ENCODE assay signal across 8 cellular contexts in the genomic region with DNA sequence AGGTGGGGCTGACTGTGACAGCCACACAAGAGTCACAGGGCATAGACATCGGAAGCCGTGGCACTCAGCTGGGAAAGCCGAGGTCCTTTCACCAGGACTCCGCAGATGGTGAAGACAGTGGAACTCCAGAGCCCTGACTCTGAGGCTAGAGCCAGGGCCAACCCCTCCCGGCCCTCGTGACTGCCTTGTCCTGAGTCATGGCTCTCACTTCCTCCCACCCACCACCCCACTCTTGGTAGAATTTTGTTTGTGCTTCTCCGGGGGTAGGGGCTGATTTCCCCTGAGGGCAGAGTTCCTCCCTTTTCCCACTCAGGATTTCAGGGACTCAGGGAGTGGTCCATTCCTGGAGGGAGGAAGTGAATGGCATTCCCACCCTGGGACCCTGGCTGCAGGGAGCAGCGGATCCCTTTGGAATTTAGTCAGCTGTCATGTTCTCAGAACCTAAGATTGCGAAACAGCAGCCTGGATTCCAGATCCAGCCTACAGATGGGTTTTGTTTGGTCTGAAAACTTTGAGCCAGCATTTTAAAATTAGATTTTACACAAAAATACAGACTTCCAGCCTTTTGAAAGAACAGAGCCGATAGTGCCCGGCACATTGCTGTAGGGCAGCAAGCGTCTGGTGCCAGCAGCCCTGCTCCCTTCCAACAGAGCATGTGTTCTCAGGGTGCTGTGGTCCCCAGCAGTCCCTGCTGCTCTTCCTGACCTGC. TPM values are rescaled to one million over a fixed set of nuclear protein-coding genes. Genes with fewer than 3 reads are reported as not detected.
DNase-seq lines count a peak whose midpoint lies in the region; ATAC-seq and TF ChIP-seq lines count a peak whose summit lies in the region.

No MANE protein-coding gene starts in this region.

- peak overlapping the region; percentile 75 for H2AFZ ChIP-seq in fibroblast of lung (ENCODE audit: low read length)

- peak in 1 of 2 experiments; percentile 35 for DNase-seq in Caco-2
- peak; percentile 32 to 81 (median 54) for DNase-seq in Peyer's patch
- peak; percentile 80 to 90 for DNase-seq in fibroblast of lung (ENCODE audit: low read depth in 2 of 2)
- DNase-seq in nucleus accumbens (lab: John Stamatoyannopoulos, UW), result peak in 46 of 56 donors; percentile 5 to 82 (median 44)
- DNase-seq in natural killer cell, result no peak
- DNase-seq in NCI-H69 (lab: John Stamatoyannopoulos, UW), result no peak
- DNase-seq in activated CD4-positive, alpha-beta T cell treated with anti-CD3 and anti-CD28 coated beads, Interleukin-2, amount 10 ng/mL, durations not matched to agents 7 days and 5 days, result no peak

- no peaks in the 10 kb centered on the region for H3K79me2 ChIP-seq in fibroblast of lung (ENCODE audit: control insufficient read depth, insufficient read depth, low read length)

- H3K36me3 Mint-ChIP-seq in Caco-2 (ENCODE audit: insufficient read depth, unreplicated experiment) (peaks cover 13% of the 10 kb centered on the region), natural killer cell (no peaks in the 10 kb centered on the region)
- H3K36me3 Mint-ChIP-seq in activated CD4-positive, alpha-beta T cell treated with anti-CD3 and anti-CD28 coated beads, Interleukin-2, amount 10 ng/mL, durations not matched to agents 7 days and 5 days (ENCODE audit: low read depth), result peaks cover 1% of the 10 kb centered on the region

- no peaks in the 10 kb centered on the region for H3K27me3 ChIP-seq in Caco-2 (replicated peaks; ENCODE audit: control insufficient read depth, insufficient read depth, low read length)
- no peaks in the 10 kb centered on the region for H3K27me3 ChIP-seq in Peyer's patch
- no peaks in the 10 kb centered on the region for H3K27me3 ChIP-seq in fibroblast of lung (ENCODE audit: control insufficient read depth, insufficient read depth, low read length)

- peak overlapping the region; percentile 25 for H3K9ac ChIP-seq in fibroblast of lung (ENCODE audit: insufficient read depth, low read length)

- H3K27ac Mint-ChIP-seq in Caco-2 (ENCODE audit: unreplicated experiment) (peak overlapping the region; percentile 81), natural killer cell (no peak overlapping the region)
- no peak overlapping the region for H3K27ac Mint-ChIP-seq in activated CD4-positive, alpha-beta T cell treated with anti-CD3 and anti-CD28 coated beads, Interleukin-2, amount 10 ng/mL, durations not matched to agents 7 days and 5 days

- POLR2A ChIA-PET in Caco-2 (lab: Charles Lee), result no interaction called here
- POLR2A ChIA-PET in activated CD4-positive, alpha-beta T cell treated with anti-CD3 and anti-CD28 coated beads, Interleukin-2, amount 10 ng/mL, durations not matched to agents 7 days and 5 days (lab: Charles Lee), result no interaction called here

- ATAC-seq in GM19395 (IDR thresholded peaks at IDR 0.05; ENCODE audit: unreplicated experiment), result no peak
- no peak for ATAC-seq in natural killer cell

- BruUV-seq in Caco-2 (replicated peaks; lab: Mats Ljungman, UMichigan), result no TSS peak

- H3K4me3 ChIP-seq in Caco-2 (ENCODE audit: low read depth, low read length) (no peak overlapping the region), Peyer's patch (no peak overlapping the region), fibroblast of lung (replicated peaks in 1 of 4; ENCODE audit: control extremely low read depth in 1 of 4, insufficient read depth in 1 of 4, low read depth in 3 of 4, low read length in 4 of 4) (peak overlapping the region in 2 of 4 experiments; percentile 14 to 17)

- H3K36me3 ChIP-seq in Caco-2 (ENCODE audit: control insufficient read depth, insufficient read depth, low read length), result peaks cover 3% of the 10 kb centered on the region; the same call in 1 of the 2 replicates
- H3K36me3 ChIP-seq in Peyer's patch, result peaks cover 0 to 88% (median 0%) of the 10 kb centered on the region in 3 donors
- H3K36me3 ChIP-seq in fibroblast of lung (ENCODE audit: control insufficient read depth, insufficient read depth, low read length), result no peaks in the 10 kb centered on the region

- no peak overlapping the region for H3K4me3 Mint-ChIP-seq in Caco-2 (ENCODE audit: unreplicated experiment)
- H3K4me3 Mint-ChIP-seq in natural killer cell, result no peak overlapping the region
- H3K4me3 Mint-ChIP-seq in activated CD4-positive, alpha-beta T cell treated with anti-CD3 and anti-CD28 coated beads, Interleukin-2, amount 10 ng/mL, durations not matched to agents 7 days and 5 days, result no peak overlapping the region

- peak overlapping the region; percentile 82 for H3K4me2 ChIP-seq in fibroblast of lung (ENCODE audit: extremely low read depth, insufficient read depth, low read length)

- H3K27me3 Mint-ChIP-seq in Caco-2 (ENCODE audit: insufficient read depth, unreplicated experiment) (no peaks in the 10 kb centered on the region), natural killer cell (ENCODE audit: low read depth in 2 of 2) (no peaks in the 10 kb centered on the region)
- H3K27me3 Mint-ChIP-seq in activated CD4-positive, alpha-beta T cell treated with anti-CD3 and anti-CD28 coated beads, Interleukin-2, amount 10 ng/mL, durations not matched to agents 7 days and 5 days, result no peaks in the 10 kb centered on the region

- H3K9me3 Mint-ChIP-seq in Caco-2 (ENCODE audit: unreplicated experiment), result no peaks in the 10 kb centered on the region
- no peaks in the 10 kb centered on the region for H3K9me3 Mint-ChIP-seq in natural killer cell
- no peaks in the 10 kb centered on the region for H3K9me3 Mint-ChIP-seq in activated CD4-positive, alpha-beta T cell treated with anti-CD3 and anti-CD28 coated beads, Interleukin-2, amount 10 ng/mL, durations not matched to agents 7 days and 5 days

- H3K27ac ChIP-seq in Peyer's patch (peak overlapping the region; percentile 58 to 69 (median 61)), fibroblast of lung (ENCODE audit: insufficient read depth, low read length) (peak overlapping the region; percentile 55)

- H3K4me1 Mint-ChIP-seq in Caco-2 (ENCODE audit: low read depth, unreplicated experiment), result peaks cover 8% of the 10 kb centered on the region
- no peaks in the 10 kb centered on the region for H3K4me1 Mint-ChIP-seq in natural killer cell
- H3K4me1 Mint-ChIP-seq in activated CD4-positive, alpha-beta T cell treated with anti-CD3 and anti-CD28 coated beads, Interleukin-2, amount 10 ng/mL, durations not matched to agents 7 days and 5 days, result peaks cover 9% of the 10 kb centered on the region

- TF ChIP-seq CTCF in Caco-2 (IDR thresholded peaks at IDR 0.05; ENCODE audit: insufficient read depth in 1 of 2, low read depth in 1 of 2, low read length in 1 of 2, severe bottlenecking in 1 of 2, unreplicated experiment in 1 of 2), result no peak
- TF ChIP-seq CTCF in Peyer's patch (IDR thresholded peaks at IDR 0.05), result no peak
- no peak for TF ChIP-seq CTCF in fibroblast of lung (conservative IDR thresholded peaks at IDR 0.05 in 1 of 2, IDR thresholded peaks at IDR 0.05 in 1 of 2; ENCODE audit: low read depth in 1 of 2, low read length in 2 of 2)
- TF ChIP-seq CTCF in natural killer cell (IDR thresholded peaks at IDR 0.05), result no peak

- intact Hi-C loops in Caco-2 (cut with micrococcal nuclease; ENCODE audit: unreplicated experiment) (loop anchor here (5.0 kb wide), 1 partner anchor 75 kb away; no protein-coding TSS in a partner anchor), natural killer cell (cut with micrococcal nuclease) (no loop called here)

- H3K4me1 ChIP-seq in Caco-2, result peaks cover 12% of the 10 kb centered on the region
- peaks cover 0 to 11% (median 0%) of the 10 kb centered on the region in 4 donors for H3K4me1 ChIP-seq in Peyer's patch
- peaks cover 11% of the 10 kb centered on the region for H3K4me1 ChIP-seq in fibroblast of lung (ENCODE audit: control insufficient read depth, extremely low read depth, insufficient read depth, low read length)

- TF ChIP-seq POLR2A in Peyer's patch (IDR thresholded peaks at IDR 0.05), result no peak

- no peaks in the 10 kb centered on the region for H4K20me1 ChIP-seq in fibroblast of lung (ENCODE audit: control insufficient read depth, extremely low read depth, insufficient read depth, low read length)

- no peaks in the 10 kb centered on the region for H3K9me3 ChIP-seq in Caco-2
- no peaks in the 10 kb centered on the region for H3K9me3 ChIP-seq in Peyer's patch
- H3K9me3 ChIP-seq in fibroblast of lung (ENCODE audit: control insufficient read depth, insufficient read depth, low read depth, low read length), result no peaks in the 10 kb centered on the region

- CTCF ChIA-PET in Caco-2 (lab: Charles Lee), result no interaction called here
- CTCF ChIA-PET in activated CD4-positive, alpha-beta T cell treated with anti-CD3 and anti-CD28 coated beads, Interleukin-2, amount 10 ng/mL, durations not matched to agents 7 days and 5 days (lab: Charles Lee), result interaction anchor here (1.0 to 1.4 kb wide), 2 partner anchors 12 to 17 kb away, joined by 3 read pairs; no protein-coding TSS in a partner anchor

RNA-seq across cellular contexts. Expression of a gene that starts 50.7 kb away (rescaled TPM):
- total RNA-seq in Caco-2 (2022), result 54.4 and 55.9 TPM in 2 replicates
- total RNA-seq in Peyer's patch, result 100 to 1,000 TPM in 3 of 4 donors, 10 to 100 TPM in 1; 66.7 to 199 (median 112) TPM
- 10.8 and 17.2 TPM in 2 replicates for total RNA-seq in fibroblast of lung
- polyA plus RNA-seq in fibroblast of lung, result 12.1 and 17.8 TPM in 2 replicates
- polyA plus RNA-seq in fibroblast of lung (2012), result 11.9 and 19.3 TPM in 2 replicates
- 37.5 and 45.4 TPM in 2 replicates for polyA minus RNA-seq in fibroblast of lung (ENCODE audit: low replicate concordance)
- total RNA-seq in natural killer cell, result 10 to 100 TPM in 2 of 3 donors, 1 to 10 TPM in 1; 7.2 to 21.4 (median 10.7) TPM
- total RNA-seq in activated CD4-positive, alpha-beta T cell treated with anti-CD3 and anti-CD28 coated beads, Interleukin-2, amount 10 ng/mL, durations not matched to agents 7 days and 5 days, result 10 to 100 TPM; 18.6 to 20.9 TPM

Comparison
In these comparisons a context has a peak if more than half of its experiments do, and no peak if none do; other contexts are left out.
1. DNase-seq: peak in Peyer's patch (3 of 3), fibroblast of lung (2 of 2) and nucleus accumbens (46 of 56); none in natural killer cell (single experiment), NCI-H69 (single experiment) and activated CD4-positive, alpha-beta T cell treated with anti-CD3 and anti-CD28 coated beads, Interleukin-2, amount 10 ng/mL, durations not matched to agents 7 days and 5 days (single experiment).